Comparison of ENCODE assay signal across 21 cellular contexts in the genomic region with DNA sequence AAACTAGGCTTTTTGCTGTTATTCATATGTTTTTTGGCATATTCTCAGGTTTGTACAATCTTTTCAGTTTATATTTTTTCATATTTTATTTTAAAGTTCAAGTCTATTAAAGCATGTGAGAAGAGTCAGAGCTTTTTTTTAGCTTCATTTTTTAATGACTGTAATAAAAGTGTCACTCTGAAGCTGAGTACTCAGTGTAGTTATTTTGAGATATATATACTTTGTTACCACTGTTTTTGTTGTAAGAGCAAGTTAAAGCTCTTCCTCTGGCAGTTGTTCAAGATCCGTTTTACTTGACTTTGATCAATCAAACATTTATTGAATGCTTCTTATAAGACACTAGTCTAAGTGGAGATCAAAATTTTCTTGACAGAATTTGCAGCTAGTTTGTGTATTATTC.
"Had no signal": no experiment of that assay in that cellular context is flagged by ENCODE, and none has a peak within 500 bp of the region (broad histone marks: within the 10 kb centered on the region; RNA-seq: fewer than 3 reads in every experiment).

No MANE protein-coding gene starts in this region.

- H3K27me3 ChIP-seq: gastroesophageal sphincter, heart right ventricle, right atrium auricular region, suprapubic skin had no signal

- H3K4me1 Mint-ChIP-seq: central memory CD8-positive, alpha-beta T cell; stimulated activated naive CD8-positive, alpha-beta T cell treated with anti-CD3 and anti-CD28 coated beads, Interleukin-15, amount 100 ng/mL, for 72 hours had no signal

- H3K9me3 ChIP-seq: gastroesophageal sphincter, heart right ventricle, right atrium auricular region, suprapubic skin had no signal

- H3K4me3 Mint-ChIP-seq: activated CD8-positive, alpha-beta T cell treated with anti-CD3 and anti-CD28 coated beads, Interleukin-2, amount 10 ng/mL, durations not matched to agents 7 days and 5 days; activated T-cell treated with anti-CD3 and anti-CD28 coated beads, Interleukin-2, amount 50 U/mL, for 24 hours; central memory CD8-positive, alpha-beta T cell; stimulated activated naive CD8-positive, alpha-beta T cell treated with anti-CD3 and anti-CD28 coated beads, Interleukin-15, amount 100 ng/mL, for 72 hours had no signal

- H3K4me3 ChIP-seq: coronary artery, gastroesophageal sphincter, heart right ventricle, right atrium auricular region, suprapubic skin had no signal

- H3K4me1 ChIP-seq: gastroesophageal sphincter, heart right ventricle, right atrium auricular region, suprapubic skin had no signal

- ATAC-seq: activated CD8-positive, alpha-beta T cell treated with anti-CD3 and anti-CD28 coated beads, Interleukin-2, amount 10 ng/mL, durations not matched to agents 7 days and 5 days; esophagus mucosa; gastroesophageal sphincter; heart right ventricle; left ventricle myocardium superior; stimulated activated naive CD8-positive, alpha-beta T cell treated with anti-CD3 and anti-CD28 coated beads, Interleukin-15, amount 100 ng/mL, for 72 hours had no signal

- H3K9me3 Mint-ChIP-seq: activated T-cell treated with anti-CD3 and anti-CD28 coated beads, Interleukin-2, amount 50 U/mL, for 24 hours; central memory CD8-positive, alpha-beta T cell; stimulated activated naive CD8-positive, alpha-beta T cell treated with anti-CD3 and anti-CD28 coated beads, Interleukin-15, amount 100 ng/mL, for 72 hours had no signal

- H3K27me3 Mint-ChIP-seq: activated T-cell treated with anti-CD3 and anti-CD28 coated beads, Interleukin-2, amount 50 U/mL, for 24 hours; central memory CD8-positive, alpha-beta T cell; progenitor cell of endocrine pancreas; stimulated activated naive CD8-positive, alpha-beta T cell treated with anti-CD3 and anti-CD28 coated beads, Interleukin-15, amount 100 ng/mL, for 72 hours had no signal

- DNase-seq: activated CD4-positive, alpha-beta T cell treated with anti-CD3 and anti-CD28 coated beads for 48 hours; activated CD4-positive, CD25-positive, alpha-beta regulatory T cell; activated CD8-positive, alpha-beta T cell treated with anti-CD3 and anti-CD28 coated beads, Interleukin-2, amount 10 ng/mL, durations not matched to agents 7 days and 5 days; activated effector memory CD4-positive, alpha-beta T cell treated with anti-CD3 and anti-CD28 coated beads, Interleukin-2, amount 50 U/mL, for 16 hours; activated naive CD4-positive, alpha-beta T cell treated with anti-CD3 and anti-CD28 coated beads, Interleukin-2, amount 50 U/mL, for 16 hours; activated T-cell treated with anti-CD3 and anti-CD28 coated beads, Interleukin-2, amount 50 U/mL, for 24 hours; aorta; effector CD4-positive, alpha-beta T cell; heart right ventricle; left ventricle myocardium superior; occipital lobe; stimulated activated naive CD8-positive, alpha-beta T cell treated with anti-CD3 and anti-CD28 coated beads, Interleukin-15, amount 100 ng/mL, for 72 hours; T1000; trophoblast cell had no signal

- H3K27ac ChIP-seq: coronary artery, gastroesophageal sphincter, heart right ventricle, right atrium auricular region, suprapubic skin had no signal

- H3K27ac Mint-ChIP-seq: activated CD8-positive, alpha-beta T cell treated with anti-CD3 and anti-CD28 coated beads, Interleukin-2, amount 10 ng/mL, durations not matched to agents 7 days and 5 days; activated T-cell treated with anti-CD3 and anti-CD28 coated beads, Interleukin-2, amount 50 U/mL, for 24 hours; progenitor cell of endocrine pancreas; stimulated activated naive CD8-positive, alpha-beta T cell treated with anti-CD3 and anti-CD28 coated beads, Interleukin-15, amount 100 ng/mL, for 72 hours had no signal
